9 cellular contexts compared by ENCODE assay signal in the genomic region with DNA sequence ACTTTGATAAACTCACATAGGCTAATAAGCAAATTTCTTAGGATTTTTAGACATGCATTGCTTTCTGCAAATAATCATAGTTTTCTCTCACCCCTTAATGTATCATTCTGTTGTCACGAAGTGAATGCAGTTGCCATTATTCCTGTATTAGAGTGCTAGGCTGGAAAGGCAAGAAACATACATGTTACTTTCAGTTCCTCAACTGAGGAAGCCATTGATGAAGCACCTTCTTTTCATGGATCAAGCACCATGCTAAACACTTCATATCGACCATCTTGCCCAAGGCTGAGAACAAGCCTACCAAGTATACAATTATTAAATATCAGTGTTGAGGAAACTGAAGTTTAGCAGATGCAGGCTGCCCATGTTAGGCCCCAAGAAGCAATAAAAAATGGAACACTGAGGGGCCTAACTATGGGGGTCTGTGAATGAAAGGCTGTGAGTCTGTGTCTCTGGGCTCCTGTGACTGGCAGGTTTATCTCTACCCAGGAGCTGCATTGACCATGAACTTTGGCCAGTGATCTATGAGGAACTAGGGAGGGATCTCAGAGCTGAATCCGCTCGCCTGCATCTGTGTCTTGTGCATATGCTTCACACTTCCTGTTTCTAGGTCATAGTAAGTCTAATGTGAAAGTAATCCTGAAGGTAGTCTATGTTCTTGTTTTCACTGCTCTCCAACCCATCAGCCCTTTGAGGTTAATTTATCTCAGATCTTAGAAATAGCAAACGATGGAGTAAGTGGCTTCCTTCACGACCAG. TPM values are rescaled to one million over a fixed set of nuclear protein-coding genes. Genes with fewer than 3 reads are reported as not detected.
DNase-seq lines count a peak whose midpoint lies in the region; ATAC-seq and TF ChIP-seq lines count a peak whose summit lies in the region.
"Had no signal": no experiment of that assay in that cellular context is flagged by ENCODE, and none has a peak within 500 bp of the region (broad histone marks: within the 10 kb centered on the region; RNA-seq: fewer than 3 reads in every experiment).

No MANE protein-coding gene starts in this region.

- H3K4me3 Mint-ChIP-seq in naive B cell: peak overlapping the region in 3 of 8 donors; percentile 15 to 30 (median 18)
- H3K4me3 Mint-ChIP-seq: neural crest cell had no signal

- no peak overlapping the region for H3K27ac ChIP-seq in RWPE1

- H3K36me3 ChIP-seq in BE2C: no peaks in the 10 kb centered on the region

- no peaks in the 10 kb centered on the region for H3K27me3 Mint-ChIP-seq in naive B cell

- H3K4me1 Mint-ChIP-seq in naive B cell: peaks cover 18 to 20% (median 19%) of the 10 kb centered on the region in 3 donors
- H3K4me1 Mint-ChIP-seq: neural crest cell had no signal

- H3K27me3 ChIP-seq in BE2C: no peaks in the 10 kb centered on the region

- ATAC-seq in HG02610 (IDR thresholded peaks at IDR 0.05; ENCODE audit: unreplicated experiment): peak; percentile 94
- ATAC-seq in HG03520 (IDR thresholded peaks at IDR 0.05; ENCODE audit: unreplicated experiment): peak; percentile 94
- peak; percentile 94 to 96 for ATAC-seq in naive B cell (ENCODE audit: low read depth in 2 of 2)

- TF ChIP-seq CTCF in BE2C (IDR thresholded peaks at IDR 0.05; ENCODE audit: low read depth, low read length) (no peak), RWPE1 (conservative IDR thresholded peaks at IDR 0.05; ENCODE audit: low read depth) (no peak)

- peaks cover 0 to 5% of the 10 kb centered on the region in 2 donors for H3K36me3 Mint-ChIP-seq in naive B cell

- H3K27ac Mint-ChIP-seq in naive B cell: peak overlapping the region; percentile 5 to 76 (median 52)

- DNase-seq in GM19238 (ENCODE audit: insufficient read length, low spot score): peak; percentile 29
- peak; percentile 21 for DNase-seq in naive B cell
- no peak for DNase-seq in BE2C
- DNase-seq in globus pallidus (ENCODE audit: low spot score): no peak
- no peak for DNase-seq in RWPE1 (ENCODE audit: low spot score)
- DNase-seq: cerebellar nuclear complex had no signal

- no peaks in the 10 kb centered on the region for H3K4me1 ChIP-seq in BE2C

- no peak overlapping the region for H3K4me3 ChIP-seq in BE2C (ENCODE audit: low read depth, low read length)

- peaks cover 0 to 2% (median 0%) of the 10 kb centered on the region in 7 donors for H3K9me3 Mint-ChIP-seq in naive B cell
- H3K9me3 Mint-ChIP-seq: neural crest cell had no signal

- POLR2A ChIA-PET in RWPE1 (lab: Yijun Ruan, JAX; ENCODE audit: low non-redundant PET): no interaction called here

- CTCF ChIA-PET in RWPE1 (lab: Yijun Ruan, JAX): no interaction called here

- H3K9me3 ChIP-seq in BE2C: no peaks in the 10 kb centered on the region

RNA-seq across cellular contexts. Expression of gene TSPYL6, which starts 16.0 kb away (rescaled TPM):
- polyA plus RNA-seq in naive B cell (ENCODE audit: low read depth in 6 of 6): under 1 TPM in 1 of 6 donors, not detected in 5; 0.17 TPM
- not detected for polyA plus RNA-seq in BE2C (2012; ENCODE audit: insufficient read depth, insufficient read length, low read depth)

Comparison
In these comparisons a context has a peak if more than half of its experiments do, and no peak if none do; other contexts are left out.
1. DNase-seq: peak in GM19238 (single experiment) and naive B cell (single experiment); none in BE2C (single experiment), globus pallidus (single experiment) and RWPE1 (single experiment).
2. Peak in every context shown above with its lines, with median percentiles within 50 percentile points of each other: ATAC-seq.